19 cellular contexts compared by ENCODE assay signal in genomic region chr3:78822741-78823140, GRCh38.
"Had no signal": no experiment of that assay in that cellular context is flagged by ENCODE, and none has a peak within 500 bp of the region (broad histone marks: within the 10 kb centered on the region; RNA-seq: fewer than 3 reads in every experiment).

No MANE protein-coding gene starts in this region.

- FAIRE-seq: K562, RCC 7860 had no signal

- H3K4me3 ChIP-seq: ascending aorta, body of pancreas, K562 had no signal

- H3K4me1 ChIP-seq: ascending aorta, body of pancreas had no signal

- H3K27ac ChIP-seq: ascending aorta, body of pancreas had no signal

- DNase-seq: activated CD4-positive, alpha-beta T cell treated with anti-CD3 and anti-CD28 coated beads for 4 hours; activated CD8-positive, alpha-beta memory T cell treated with anti-CD3 and anti-CD28 coated beads, Interleukin-2, amount 50 U/mL, for 4 hours; activated CD8-positive, alpha-beta T cell treated with anti-CD3 and anti-CD28 coated beads for 36 hours; activated naive CD4-positive, alpha-beta T cell treated with anti-CD3 and anti-CD28 coated beads, Interleukin-2, amount 50 U/mL, for 16 hours; activated naive CD8-positive, alpha-beta T cell treated with anti-CD3 and anti-CD28 coated beads, Interleukin-2, amount 10 ng/mL, durations not matched to agents 7 days and 5 days; activated T-cell treated with anti-CD3 and anti-CD28 coated beads, Interleukin-2, amount 50 U/mL, for 72 hours; body of pancreas; Karpas-422; NCI-H146; NCI-H187 treated with DMSO at 0.1 percent for 48 hours; NCI-H2081 treated with DMSO at 0.1 percent for 48 hours; NCI-H446; NCI-H524; SIG-M5; SW 1271 had no signal

- H3K36me3 ChIP-seq: ascending aorta had no signal

- H3K27me3 ChIP-seq: ascending aorta, body of pancreas had no signal

- H3K9me3 ChIP-seq: ascending aorta, body of pancreas had no signal

- ATAC-seq: activated CD4-positive, CD25-positive, alpha-beta regulatory T cell treated with anti-CD3 and anti-CD28 coated beads, Interleukin-2, amount 50 U/mL, for 24 hours; activated CD8-positive, alpha-beta T cell treated with anti-CD3 and anti-CD28 coated beads for 36 hours; activated T-cell treated with anti-CD3 and anti-CD28 coated beads, Interleukin-2, amount 50 U/mL, for 72 hours; body of pancreas; K562 had no signal
